Comparison of ENCODE assay signal across 8 cellular contexts in genomic region chr15:60507596-60508424, GRCh38. TPM values are rescaled to one million over a fixed set of nuclear protein-coding genes. Genes with fewer than 3 reads are reported as not detected.
A peak's percentile ranks its signal among the peaks of the same experiment; 100 is the strongest.
DNase-seq lines count a peak whose midpoint lies in the region; ATAC-seq and TF ChIP-seq lines count a peak whose summit lies in the region.

No MANE protein-coding gene starts in this region.

- H3K9me3 ChIP-seq in Peyer's patch (no peaks in the 10 kb centered on the region), adipocyte (ENCODE audit: control insufficient read depth, low read length) (no peaks in the 10 kb centered on the region)

- H3K4me1 ChIP-seq in Peyer's patch (no peaks in the 10 kb centered on the region), adipocyte (ENCODE audit: control insufficient read depth, insufficient read depth, low read length) (peaks cover 5% of the 10 kb centered on the region)

- peak; percentile 29 for DNase-seq in NK-92 treated with Interleukin-12 subunit alpha and Interleukin-12 subunit beta, amount 100 ng/mL, for 24 hours (lab: John Stamatoyannopoulos, UW)
- DNase-seq in NK-92 (lab: John Stamatoyannopoulos, UW; ENCODE audit: unreplicated experiment): no peak
- peak in 2 of 3 donors; percentile 33 to 73 for DNase-seq in Peyer's patch
- DNase-seq in adipocyte (ENCODE audit: low read depth): peak; percentile 75
- DNase-seq in left ventricle myocardium superior: no peak
- DNase-seq in sciatic nerve (ENCODE audit: low spot score): no peak

- ATAC-seq in GM21723 (IDR thresholded peaks at IDR 0.05; ENCODE audit: unreplicated experiment) (peak; percentile 85), left ventricle myocardium superior (peak; percentile 80), sciatic nerve (peak; percentile 78)

- peaks cover 0 to 11% (median 0%) of the 10 kb centered on the region in 3 donors for H3K36me3 ChIP-seq in Peyer's patch
- H3K36me3 ChIP-seq in adipocyte (ENCODE audit: control insufficient read depth, insufficient read depth, low read length, severe bottlenecking): peaks cover 20% of the 10 kb centered on the region

- no peak overlapping the region for H3K27ac ChIP-seq in Peyer's patch

- peak; percentile 82 to 94 (median 93) for TF ChIP-seq CTCF in Peyer's patch (IDR thresholded peaks at IDR 0.05)

- peak; percentile 67 for TF ChIP-seq RAD21 in Ishikawa (IDR thresholded peaks at IDR 0.05; ENCODE audit: low read depth)

- H3K4me3 ChIP-seq in Peyer's patch: no peak overlapping the region
- H3K4me3 ChIP-seq in adipocyte (ENCODE audit: low read length): no peak overlapping the region

- no peak for TF ChIP-seq POLR2A in Peyer's patch (IDR thresholded peaks at IDR 0.05)

- peak overlapping the region; percentile 51 for H3K9ac ChIP-seq in adipocyte (ENCODE audit: low read length)

- intact Hi-C loops in left ventricle myocardium superior (cut with micrococcal nuclease) (loop anchor here (5.0 kb wide), 1 partner anchor 1324 kb away; no protein-coding TSS in a partner anchor), sciatic nerve (cut with DNase I) (no loop called here)

- TF ChIP-seq EP300 in Ishikawa (IDR thresholded peaks at IDR 0.05; ENCODE audit: borderline replicate concordance): no peak

- H3K27me3 ChIP-seq in Peyer's patch: no peaks in the 10 kb centered on the region
- H3K27me3 ChIP-seq in adipocyte (replicated peaks; ENCODE audit: control insufficient read depth, insufficient read depth, low read length): no peaks in the 10 kb centered on the region

TF ChIP-seq in Ishikawa, 13 proteins besides CTCF, POLR2A, EP300 and RAD21:
- TF ChIP-seq TCF12 (IDR thresholded peaks at IDR 0.05; ENCODE audit: low read depth) (no peak), TEAD4 (IDR thresholded peaks at IDR 0.05) (peak; percentile 48), FOXM1 (IDR thresholded peaks at IDR 0.05; ENCODE audit: borderline replicate concordance, low read depth) (no peak), MAX (IDR thresholded peaks at IDR 0.05) (no peak), ZBTB7A (IDR thresholded peaks at IDR 0.05; ENCODE audit: low read depth) (no peak), EGR1 (IDR thresholded peaks at IDR 0.05) (no peak), YY1 (IDR thresholded peaks at IDR 0.05; ENCODE audit: low read depth) (no peak), NFIC (IDR thresholded peaks at IDR 0.05) (no peak), USF1 (IDR thresholded peaks at IDR 0.05) (no peak)
TF ChIP-seq in Ishikawa: peak in this region for 1.

RNA-seq across cellular contexts. Expression of gene ICE2, which starts 28.9 kb away (rescaled TPM):
- total RNA-seq in Peyer's patch (10 to 100 TPM; 14.7 to 27.2 (median 19.6) TPM), left ventricle myocardium superior (23.0 TPM), sciatic nerve (55.1 TPM)

Comparison
In these comparisons a context has a peak if more than half of its experiments do, and no peak if none do; other contexts are left out.
1. DNase-seq: peak in NK-92 treated with Interleukin-12 subunit alpha and Interleukin-12 subunit beta, amount 100 ng/mL, for 24 hours (single experiment), Peyer's patch (2 of 3) and adipocyte (single experiment); none in NK-92 (single experiment), left ventricle myocardium superior (single experiment) and sciatic nerve (single experiment).
2. Peak in every context shown above with its lines, with median percentiles within 50 percentile points of each other: ATAC-seq.